In genomic region chr4:166657261-166657660, GRCh38 we compare ENCODE assay signal across 21 cellular contexts.
DNase-seq lines count a peak whose midpoint lies in the region; ATAC-seq and TF ChIP-seq lines count a peak whose summit lies in the region.
"Had no signal": no experiment of that assay in that cellular context is flagged by ENCODE, and none has a peak within 500 bp of the region (broad histone marks: within the 10 kb centered on the region; RNA-seq: fewer than 3 reads in every experiment).

No MANE protein-coding gene starts in this region.

- TF ChIP-seq POLR2A in breast epithelium (IDR thresholded peaks at IDR 0.05), result no peak

- DNase-seq in mammary epithelial cell, result peak; percentile 17
- DNase-seq in breast epithelium (ENCODE audit: low spot score in 2 of 2), result no peak
- peak; percentile 53 for DNase-seq in adipocyte (ENCODE audit: low read depth)
- DNase-seq in fibroblast of the aortic adventitia (ENCODE audit: low read depth), result peak; percentile 41
- no peak for DNase-seq in NCI-H510A (lab: John Stamatoyannopoulos, UW)
- no peak for DNase-seq in left lobe of liver (ENCODE audit: low spot score)
- DNase-seq in NK-92 treated with Interleukin-12 subunit alpha and Interleukin-12 subunit beta, amount 100 ng/mL, for 24 hours (lab: John Stamatoyannopoulos, UW), result no peak
- DNase-seq: activated CD8-positive, alpha-beta T cell treated with anti-CD3 and anti-CD28 coated beads, Interleukin-2, amount 10 ng/mL, durations not matched to agents 7 days and 5 days; activated naive CD4-positive, alpha-beta T cell; activated T-cell treated with anti-CD3 and anti-CD28 coated beads, Interleukin-2, amount 50 U/mL, for 24 hours; GF-D8; heart right ventricle; immature natural killer cell; KBM-7; NCI-H1694 treated with DMSO at 0.1 percent for 48 hours; retina; T1000 had no signal

- no peak for TF ChIP-seq CTCF in mammary epithelial cell (conservative IDR thresholded peaks at IDR 0.05 in 1 of 2, IDR thresholded peaks at IDR 0.05 in 1 of 2; ENCODE audit: extremely low read depth in 1 of 2, insufficient read depth in 1 of 2, low read depth in 1 of 2, low read length in 2 of 2)
- TF ChIP-seq CTCF in breast epithelium (IDR thresholded peaks at IDR 0.05), result no peak
- no peak for TF ChIP-seq CTCF in fibroblast of the aortic adventitia (IDR thresholded peaks at IDR 0.05; ENCODE audit: insufficient read depth, low read length)

- ATAC-seq in HG02588 (IDR thresholded peaks at IDR 0.05; ENCODE audit: unreplicated experiment), result no peak
- no peak for ATAC-seq in left lobe of liver
- ATAC-seq: activated CD8-positive, alpha-beta T cell treated with anti-CD3 and anti-CD28 coated beads, Interleukin-2, amount 10 ng/mL, durations not matched to agents 7 days and 5 days; GM23338; heart right ventricle had no signal

- H3K4me3 ChIP-seq in mammary epithelial cell (replicated peaks in 1 of 3; ENCODE audit: insufficient read depth in 1 of 3, low read depth in 2 of 3, low read length in 3 of 3) (no peak overlapping the region), breast epithelium (no peak overlapping the region), adipocyte (ENCODE audit: low read length) (no peak overlapping the region), fibroblast of the aortic adventitia (ENCODE audit: low read depth, low read length) (no peak overlapping the region)
- H3K4me3 ChIP-seq: BLaER1 treated with 17β-estradiol and CSF1 and Interleukin-3, amounts not matched to agents 10 nM and 100 nM; GM23338; heart right ventricle had no signal

- intact Hi-C loops in mammary epithelial cell (cut with micrococcal nuclease), result no loop called here
- intact Hi-C loops in breast epithelium (cut with DNase I; ENCODE audit: low total_unique reads), result no loop called here

- H3K9ac ChIP-seq in mammary epithelial cell (ENCODE audit: insufficient read depth, low read length) (no peak overlapping the region), adipocyte (ENCODE audit: low read length) (no peak overlapping the region)
- H3K9ac ChIP-seq: BLaER1 treated with 17β-estradiol and CSF1 and Interleukin-3, amounts not matched to agents 10 nM and 100 nM had no signal

- H3K27me3 ChIP-seq in mammary epithelial cell (ENCODE audit: insufficient read depth, low read length), result no peaks in the 10 kb centered on the region
- no peaks in the 10 kb centered on the region for H3K27me3 ChIP-seq in breast epithelium
- no peaks in the 10 kb centered on the region for H3K27me3 ChIP-seq in adipocyte (replicated peaks; ENCODE audit: control insufficient read depth, insufficient read depth, low read length)
- H3K27me3 ChIP-seq: BLaER1 treated with 17β-estradiol and CSF1 and Interleukin-3, amounts not matched to agents 10 nM and 100 nM; heart right ventricle; neutrophil had no signal

- H2AFZ ChIP-seq in mammary epithelial cell (ENCODE audit: low read depth, low read length), result no peak overlapping the region
- H2AFZ ChIP-seq: GM23338 had no signal

- H3K79me2 ChIP-seq in mammary epithelial cell (ENCODE audit: insufficient read depth, low read length), result no peaks in the 10 kb centered on the region

- no peak overlapping the region for H3K4me2 ChIP-seq in mammary epithelial cell (ENCODE audit: insufficient read depth, low read depth, low read length)
- H3K4me2 ChIP-seq: BLaER1 treated with 17β-estradiol and CSF1 and Interleukin-3, amounts not matched to agents 10 nM and 100 nM; GM23338 had no signal

- H3K4me1 ChIP-seq in mammary epithelial cell (ENCODE audit: insufficient read depth, low read length), result peaks cover 3% of the 10 kb centered on the region
- H3K4me1 ChIP-seq in breast epithelium, result no peaks in the 10 kb centered on the region
- no peaks in the 10 kb centered on the region for H3K4me1 ChIP-seq in adipocyte (ENCODE audit: control insufficient read depth, insufficient read depth, low read length)
- H3K4me1 ChIP-seq: BLaER1 treated with 17β-estradiol and CSF1 and Interleukin-3, amounts not matched to agents 10 nM and 100 nM; heart right ventricle had no signal

- H3K9me3 ChIP-seq in mammary epithelial cell (replicated peaks; ENCODE audit: insufficient read depth, low read length) (no peaks in the 10 kb centered on the region), breast epithelium (no peaks in the 10 kb centered on the region), adipocyte (ENCODE audit: control insufficient read depth, low read length) (no peaks in the 10 kb centered on the region)
- H3K9me3 ChIP-seq: BLaER1 treated with 17β-estradiol and CSF1 and Interleukin-3, amounts not matched to agents 10 nM and 100 nM; neutrophil had no signal

- H3K27ac ChIP-seq in mammary epithelial cell (ENCODE audit: insufficient read depth, low read depth, low read length), result no peak overlapping the region
- no peak overlapping the region for H3K27ac ChIP-seq in breast epithelium
- H3K27ac ChIP-seq: BLaER1 treated with 17β-estradiol and CSF1 and Interleukin-3, amounts not matched to agents 10 nM and 100 nM; heart right ventricle; neutrophil had no signal

- CTCF ChIA-PET in mammary epithelial cell (lab: Charles Lee; ENCODE audit: low non-redundant PET), result no interaction called here

- no peaks in the 10 kb centered on the region for H3K36me3 ChIP-seq in mammary epithelial cell (ENCODE audit: insufficient read depth, low read length)
- H3K36me3 ChIP-seq in breast epithelium, result no peaks in the 10 kb centered on the region
- no peaks in the 10 kb centered on the region for H3K36me3 ChIP-seq in adipocyte (ENCODE audit: control insufficient read depth, insufficient read depth, low read length, severe bottlenecking)
- H3K36me3 ChIP-seq: BLaER1 treated with 17β-estradiol and CSF1 and Interleukin-3, amounts not matched to agents 10 nM and 100 nM; heart right ventricle; neutrophil had no signal

- no peaks in the 10 kb centered on the region for H4K20me1 ChIP-seq in mammary epithelial cell (ENCODE audit: insufficient read depth, low read length)
- H4K20me1 ChIP-seq: BLaER1 treated with 17β-estradiol and CSF1 and Interleukin-3, amounts not matched to agents 10 nM and 100 nM had no signal

- dilution Hi-C loops in mammary epithelial cell (cut with HindIII; ENCODE audit: low sequenced_read_pairs), result no loop called here

- 55% methylated on average over 3 of the region's 3 CpGs for WGBS in mammary epithelial cell (ENCODE audit: low coverage, missing lambda C conversion rate)

- no TSS peak for BruUV-seq in mammary epithelial cell (replicated peaks; lab: Mats Ljungman, UMichigan)

- in situ Hi-C loops in mammary epithelial cell (cut with MboI; ENCODE audit: low sequenced_read_pairs in 2 of 2), result no loop called here

Comparison
In these comparisons a context has a peak if more than half of its experiments do, and no peak if none do; other contexts are left out.
1. DNase-seq: peak in mammary epithelial cell (single experiment), adipocyte (single experiment) and fibroblast of the aortic adventitia (single experiment); none in breast epithelium (0 of 2), NCI-H510A (single experiment), left lobe of liver (single experiment) and NK-92 treated with Interleukin-12 subunit alpha and Interleukin-12 subunit beta, amount 100 ng/mL, for 24 hours (single experiment).